23 cellular contexts compared by ENCODE assay signal in genomic region chr19:11234486-11235075, GRCh38. TPM values are rescaled to one million over a fixed set of nuclear protein-coding genes. Genes with fewer than 3 reads are reported as not detected.
"Had no signal": no experiment of that assay in that cellular context is flagged by ENCODE, and none has a peak within 500 bp of the region (broad histone marks: within the 10 kb centered on the region; RNA-seq: fewer than 3 reads in every experiment).

No MANE protein-coding gene starts in this region.

- H3K27ac Mint-ChIP-seq: activated CD4-positive, alpha-beta memory T cell treated with anti-CD3 and anti-CD28 coated beads for 36 hours; activated naive CD8-positive, alpha-beta T cell; memory B cell; naive thymus-derived CD8-positive, alpha-beta T cell had no signal

- H3K9ac ChIP-seq: parathyroid adenoma had no signal

- H3K79me2 ChIP-seq: parathyroid adenoma had no signal

- H3K36me3 ChIP-seq: cardiac muscle cell had no signal

- H3K27me3 Mint-ChIP-seq: activated CD4-positive, alpha-beta memory T cell treated with anti-CD3 and anti-CD28 coated beads for 36 hours; activated naive CD8-positive, alpha-beta T cell; memory B cell; stimulated activated naive CD8-positive, alpha-beta T cell treated with anti-CD3 and anti-CD28 coated beads, Interleukin-15, amount 100 ng/mL, for 72 hours had no signal

- H3K4me3 ChIP-seq: cardiac muscle cell, mucosa of descending colon, smooth muscle cell, vagina had no signal

- ATAC-seq: left ventricle myocardium superior; mucosa of descending colon; naive thymus-derived CD8-positive, alpha-beta T cell; sciatic nerve; stimulated activated naive CD8-positive, alpha-beta T cell treated with anti-CD3 and anti-CD28 coated beads, Interleukin-15, amount 100 ng/mL, for 72 hours had no signal

- H3K4me3 Mint-ChIP-seq: activated CD4-positive, alpha-beta memory T cell treated with anti-CD3 and anti-CD28 coated beads for 36 hours; activated naive CD8-positive, alpha-beta T cell; memory B cell; naive thymus-derived CD8-positive, alpha-beta T cell; stimulated activated naive CD8-positive, alpha-beta T cell treated with anti-CD3 and anti-CD28 coated beads, Interleukin-15, amount 100 ng/mL, for 72 hours had no signal

- DNase-seq: activated CD4-positive, alpha-beta memory T cell treated with anti-CD3 and anti-CD28 coated beads for 36 hours; amniotic stem cell; foreskin melanocyte; left ventricle myocardium superior; mucosa of descending colon; naive thymus-derived CD8-positive, alpha-beta T cell; stimulated activated CD4-positive, alpha-beta T cell treated with anti-CD3 and anti-CD28 coated beads, Interleukin-4, amount 100 ng/mL, for 1 hour; stimulated activated naive CD8-positive, alpha-beta T cell treated with anti-CD3 and anti-CD28 coated beads, Interleukin-15, amount 100 ng/mL, for 72 hours; T-helper 2 cell; trophoblast cell had no signal

- H3K4me1 Mint-ChIP-seq: memory B cell; naive thymus-derived CD8-positive, alpha-beta T cell; stimulated activated naive CD8-positive, alpha-beta T cell treated with anti-CD3 and anti-CD28 coated beads, Interleukin-15, amount 100 ng/mL, for 72 hours had no signal

- H3K27ac ChIP-seq: cardiac muscle cell, epithelial cell of prostate, parathyroid adenoma, vagina, VCaP had no signal

- H3K36me3 Mint-ChIP-seq: activated CD4-positive, alpha-beta memory T cell treated with anti-CD3 and anti-CD28 coated beads for 36 hours; activated naive CD8-positive, alpha-beta T cell had no signal

- H3K27me3 ChIP-seq: cardiac muscle cell, vagina had no signal

- H3K9me3 ChIP-seq: mucosa of descending colon had no signal

- H3K4me2 ChIP-seq: smooth muscle cell had no signal

- H3K4me1 ChIP-seq: parathyroid adenoma, vagina had no signal

RNA-seq across cellular contexts. Expression of gene ANGPTL8, which starts 4.8 kb away (rescaled TPM):
- total RNA-seq: activated CD4-positive, alpha-beta memory T cell treated with anti-CD3 and anti-CD28 coated beads for 36 hours; cardiac muscle cell; dermis microvascular lymphatic vessel endothelial cell; fibroblast of lung; kidney epithelial cell; left ventricle myocardium superior; mucosa of descending colon; naive thymus-derived CD8-positive, alpha-beta T cell; temporal lobe; vagina had no signal
- polyA plus RNA-seq: fibroblast of lung; naive thymus-derived CD8-positive, alpha-beta T cell had no signal

RNA-seq across cellular contexts. Expression of gene DOCK6, which starts 27.7 kb away (rescaled TPM):
- polyA plus RNA-seq: naive thymus-derived CD8-positive, alpha-beta T cell had no signal

RNA-seq across cellular contexts. Expression of gene KANK2, which starts 37.2 kb away (rescaled TPM):
- polyA plus RNA-seq: naive thymus-derived CD8-positive, alpha-beta T cell had no signal
